23 cellular contexts compared by ENCODE assay signal in genomic region chr15:89746386-89746974, GRCh38. TPM values are rescaled to one million over a fixed set of nuclear protein-coding genes. Genes with fewer than 3 reads are reported as not detected.
"Had no signal": no experiment of that assay in that cellular context is flagged by ENCODE, and none has a peak within 500 bp of the region (broad histone marks: within the 10 kb centered on the region; RNA-seq: fewer than 3 reads in every experiment).

No MANE protein-coding gene starts in this region.

- DNase-seq: activated CD4-positive, alpha-beta T cell treated with anti-CD3 and anti-CD28 coated beads for 4 hours; activated CD8-positive, alpha-beta T cell treated with anti-CD3 and anti-CD28 coated beads for 36 hours; activated effector memory CD4-positive, alpha-beta T cell treated with Interleukin-2 at 50 U/mL for 16 hours; activated naive CD4-positive, alpha-beta T cell treated with anti-CD3 and anti-CD28 coated beads, Interleukin-2, amount 50 U/mL, for 16 hours; activated T-cell treated with anti-CD3 and anti-CD28 coated beads, Interleukin-2, amount 50 U/mL, for 4 hours; gastrocnemius medialis; heart left ventricle; islet precursor cell; naive thymus-derived CD4-positive, alpha-beta T cell; stimulated activated CD4-positive, alpha-beta T cell treated with anti-CD3 and anti-CD28 coated beads, Interleukin-15, amount 100 ng/mL, for 24 hours; stimulated activated CD4-positive, alpha-beta T cell treated with anti-CD3 and anti-CD28 coated beads, Interleukin-4, amount 100 ng/mL, for 24 hours; stimulated activated naive CD4-positive, alpha-beta T cell treated with Interleukin-2 at 50 U/mL for 16 hours; substantia nigra had no signal

- ATAC-seq: activated CD8-positive, alpha-beta T cell treated with anti-CD3 and anti-CD28 coated beads for 36 hours; activated T-cell treated with anti-CD3 and anti-CD28 coated beads, Interleukin-2, amount 50 U/mL, for 4 hours; gastrocnemius medialis; heart left ventricle; left lobe of liver; naive thymus-derived CD4-positive, alpha-beta T cell had no signal

- H3K79me2 ChIP-seq: parathyroid adenoma had no signal

- H3K4me1 ChIP-seq: parathyroid adenoma had no signal

- FAIRE-seq: astrocyte had no signal

- H3K9ac ChIP-seq: parathyroid adenoma had no signal

- H3K4me3 ChIP-seq: dorsolateral prefrontal cortex, gastrocnemius medialis, heart left ventricle, tibial nerve had no signal

- H2AFZ ChIP-seq: parathyroid adenoma had no signal

- H3K36me3 ChIP-seq: gastrocnemius medialis, heart left ventricle, tibial nerve had no signal

- H3K27ac ChIP-seq: gastrocnemius medialis, parathyroid adenoma, tibial nerve had no signal

- H3K9me3 ChIP-seq: gastrocnemius medialis, heart left ventricle, tibial nerve had no signal

- H3K27me3 ChIP-seq: dorsolateral prefrontal cortex had no signal

RNA-seq across cellular contexts. Expression of gene MESP1, which starts 4.6 kb away (rescaled TPM):
- total RNA-seq: astrocyte, mononuclear cell had no signal

RNA-seq across cellular contexts. Expression of gene MESP2, which starts 29.7 kb away (rescaled TPM):
- total RNA-seq: activated CD8-positive, alpha-beta T cell treated with anti-CD3 and anti-CD28 coated beads for 36 hours; activated T-cell treated with anti-CD3 and anti-CD28 coated beads, Interleukin-2, amount 50 U/mL, for 4 hours; astrocyte; gastrocnemius medialis; lung microvascular endothelial cell; mononuclear cell; naive thymus-derived CD4-positive, alpha-beta T cell; skeletal muscle tissue had no signal
- polyA plus RNA-seq: naive thymus-derived CD4-positive, alpha-beta T cell had no signal

RNA-seq across cellular contexts. Expression of gene WDR93, which starts 55.9 kb away (rescaled TPM):
- total RNA-seq: activated CD8-positive, alpha-beta T cell treated with anti-CD3 and anti-CD28 coated beads for 36 hours; activated T-cell treated with anti-CD3 and anti-CD28 coated beads, Interleukin-2, amount 50 U/mL, for 4 hours; astrocyte; epithelial cell of proximal tubule; gastrocnemius medialis; left lobe of liver; lung microvascular endothelial cell; mononuclear cell; skeletal muscle tissue; WTC11 had no signal
- polyA plus RNA-seq: naive thymus-derived CD4-positive, alpha-beta T cell had no signal
